Comparison of ENCODE assay signal across 1 cellular context in genomic region chr7:26376208-26376917, GRCh38.
TF ChIP-seq lines count a peak whose summit lies in the region.

No MANE protein-coding gene starts in this region.

TF ChIP-seq in HepG2, 621 proteins besides CTCF, POLR2A, EP300 and RAD21 (continued from another document):
- TF ChIP-seq ZNF574 (CRISPR knock-in tag; IDR thresholded peaks at IDR 0.05) (peak; percentile 39; the same call in 1 of the 2 replicates), RFX1 (IDR thresholded peaks at IDR 0.05) (peak; percentile 93), FOXC1 (CRISPR knock-in tag; IDR thresholded peaks at IDR 0.05; ENCODE audit: borderline replicate concordance) (0 out of 2 replicates have a peak, but pooled peaks have one; percentile 17), KAT8 (CRISPR knock-in tag; IDR thresholded peaks at IDR 0.05) (0 out of 2 replicates have a peak, but pooled peaks have one; percentile 13), SAP130 (CRISPR knock-in tag; IDR thresholded peaks at IDR 0.05; ENCODE audit: low read depth) (peak; percentile 14; the same call in 1 of the 2 replicates), MXD4 (CRISPR knock-in tag; IDR thresholded peaks at IDR 0.05) (no peak), MTA1 (CRISPR knock-in tag; IDR thresholded peaks at IDR 0.05; ENCODE audit: borderline replicate concordance) (0 out of 2 replicates have a peak, but pooled peaks have one; percentile 70), ZNF678 (CRISPR knock-in tag; IDR thresholded peaks at IDR 0.05) (peak; percentile 84; the same call in 1 of the 2 replicates), PAWR (CRISPR knock-in tag; IDR thresholded peaks at IDR 0.05; ENCODE audit: borderline replicate concordance) (0 out of 2 replicates have a peak, but pooled peaks have one; percentile 62), DNMT1 (CRISPR knock-in tag; IDR thresholded peaks at IDR 0.05) (no peak), ZNF205 (CRISPR knock-in tag; IDR thresholded peaks at IDR 0.05) (peak; percentile 57; the same call in 1 of the 2 replicates), MXI1 (IDR thresholded peaks at IDR 0.05; ENCODE audit: borderline replicate concordance, low read depth, low read length) (peak; percentile 87; the same call in 2 of the 3 replicates), ZNF251 (CRISPR knock-in tag; IDR thresholded peaks at IDR 0.05) (no peak), MTERF4 (CRISPR knock-in tag; IDR thresholded peaks at IDR 0.05) (peak; percentile 87; the same call in 1 of the 2 replicates), SOX6 (IDR thresholded peaks at IDR 0.05) (no peak), SOX6 (CRISPR knock-in tag; IDR thresholded peaks at IDR 0.05) (no peak), ZNF446 (CRISPR knock-in tag; IDR thresholded peaks at IDR 0.05) (peak; percentile 64; the same call in 1 of the 2 replicates), NR0B2 (CRISPR knock-in tag; IDR thresholded peaks at IDR 0.05) (no peak), AGO2 (optimal IDR thresholded peaks at IDR 0.05; ENCODE audit: low read depth, low read length) (peak; percentile 78), BORCS8-MEF2B (CRISPR knock-in tag; IDR thresholded peaks at IDR 0.05) (no peak; the same call in 1 of the 2 replicates), ZNF362 (CRISPR knock-in tag; IDR thresholded peaks at IDR 0.05; ENCODE audit: borderline replicate concordance) (peak; percentile 85; the same call in 1 of the 2 replicates)
- TF ChIP-seq, protein P1, sequence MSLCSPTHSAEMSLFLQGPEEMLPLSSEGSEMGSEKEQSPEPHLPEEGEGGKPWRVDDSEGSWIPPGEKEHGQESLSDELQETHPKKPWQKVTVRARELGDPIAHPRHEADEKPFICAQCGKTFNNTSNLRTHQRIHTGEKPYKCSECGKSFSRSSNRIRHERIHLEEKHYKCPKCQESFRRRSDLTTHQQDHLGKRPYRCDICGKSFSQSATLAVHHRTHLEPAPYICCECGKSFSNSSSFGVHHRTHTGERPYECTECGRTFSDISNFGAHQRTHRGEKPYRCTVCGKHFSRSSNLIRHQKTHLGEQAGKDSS (CRISPR knock-in tag; IDR thresholded peaks at IDR 0.05; ENCODE audit: borderline replicate concordance, low read depth), result peak; percentile 36; the same call in 1 of the 2 replicates
- TF ChIP-seq, protein P2, sequence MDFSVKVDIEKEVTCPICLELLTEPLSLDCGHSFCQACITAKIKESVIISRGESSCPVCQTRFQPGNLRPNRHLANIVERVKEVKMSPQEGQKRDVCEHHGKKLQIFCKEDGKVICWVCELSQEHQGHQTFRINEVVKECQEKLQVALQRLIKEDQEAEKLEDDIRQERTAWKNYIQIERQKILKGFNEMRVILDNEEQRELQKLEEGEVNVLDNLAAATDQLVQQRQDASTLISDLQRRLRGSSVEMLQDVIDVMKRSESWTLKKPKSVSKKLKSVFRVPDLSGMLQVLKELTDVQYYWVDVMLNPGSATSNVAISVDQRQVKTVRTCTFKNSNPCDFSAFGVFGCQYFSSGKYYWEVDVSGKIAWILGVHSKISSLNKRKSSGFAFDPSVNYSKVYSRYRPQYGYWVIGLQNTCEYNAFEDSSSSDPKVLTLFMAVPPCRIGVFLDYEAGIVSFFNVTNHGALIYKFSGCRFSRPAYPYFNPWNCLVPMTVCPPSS (IDR thresholded peaks at IDR 0.05), result no peak
- TF ChIP-seq, protein P3, sequence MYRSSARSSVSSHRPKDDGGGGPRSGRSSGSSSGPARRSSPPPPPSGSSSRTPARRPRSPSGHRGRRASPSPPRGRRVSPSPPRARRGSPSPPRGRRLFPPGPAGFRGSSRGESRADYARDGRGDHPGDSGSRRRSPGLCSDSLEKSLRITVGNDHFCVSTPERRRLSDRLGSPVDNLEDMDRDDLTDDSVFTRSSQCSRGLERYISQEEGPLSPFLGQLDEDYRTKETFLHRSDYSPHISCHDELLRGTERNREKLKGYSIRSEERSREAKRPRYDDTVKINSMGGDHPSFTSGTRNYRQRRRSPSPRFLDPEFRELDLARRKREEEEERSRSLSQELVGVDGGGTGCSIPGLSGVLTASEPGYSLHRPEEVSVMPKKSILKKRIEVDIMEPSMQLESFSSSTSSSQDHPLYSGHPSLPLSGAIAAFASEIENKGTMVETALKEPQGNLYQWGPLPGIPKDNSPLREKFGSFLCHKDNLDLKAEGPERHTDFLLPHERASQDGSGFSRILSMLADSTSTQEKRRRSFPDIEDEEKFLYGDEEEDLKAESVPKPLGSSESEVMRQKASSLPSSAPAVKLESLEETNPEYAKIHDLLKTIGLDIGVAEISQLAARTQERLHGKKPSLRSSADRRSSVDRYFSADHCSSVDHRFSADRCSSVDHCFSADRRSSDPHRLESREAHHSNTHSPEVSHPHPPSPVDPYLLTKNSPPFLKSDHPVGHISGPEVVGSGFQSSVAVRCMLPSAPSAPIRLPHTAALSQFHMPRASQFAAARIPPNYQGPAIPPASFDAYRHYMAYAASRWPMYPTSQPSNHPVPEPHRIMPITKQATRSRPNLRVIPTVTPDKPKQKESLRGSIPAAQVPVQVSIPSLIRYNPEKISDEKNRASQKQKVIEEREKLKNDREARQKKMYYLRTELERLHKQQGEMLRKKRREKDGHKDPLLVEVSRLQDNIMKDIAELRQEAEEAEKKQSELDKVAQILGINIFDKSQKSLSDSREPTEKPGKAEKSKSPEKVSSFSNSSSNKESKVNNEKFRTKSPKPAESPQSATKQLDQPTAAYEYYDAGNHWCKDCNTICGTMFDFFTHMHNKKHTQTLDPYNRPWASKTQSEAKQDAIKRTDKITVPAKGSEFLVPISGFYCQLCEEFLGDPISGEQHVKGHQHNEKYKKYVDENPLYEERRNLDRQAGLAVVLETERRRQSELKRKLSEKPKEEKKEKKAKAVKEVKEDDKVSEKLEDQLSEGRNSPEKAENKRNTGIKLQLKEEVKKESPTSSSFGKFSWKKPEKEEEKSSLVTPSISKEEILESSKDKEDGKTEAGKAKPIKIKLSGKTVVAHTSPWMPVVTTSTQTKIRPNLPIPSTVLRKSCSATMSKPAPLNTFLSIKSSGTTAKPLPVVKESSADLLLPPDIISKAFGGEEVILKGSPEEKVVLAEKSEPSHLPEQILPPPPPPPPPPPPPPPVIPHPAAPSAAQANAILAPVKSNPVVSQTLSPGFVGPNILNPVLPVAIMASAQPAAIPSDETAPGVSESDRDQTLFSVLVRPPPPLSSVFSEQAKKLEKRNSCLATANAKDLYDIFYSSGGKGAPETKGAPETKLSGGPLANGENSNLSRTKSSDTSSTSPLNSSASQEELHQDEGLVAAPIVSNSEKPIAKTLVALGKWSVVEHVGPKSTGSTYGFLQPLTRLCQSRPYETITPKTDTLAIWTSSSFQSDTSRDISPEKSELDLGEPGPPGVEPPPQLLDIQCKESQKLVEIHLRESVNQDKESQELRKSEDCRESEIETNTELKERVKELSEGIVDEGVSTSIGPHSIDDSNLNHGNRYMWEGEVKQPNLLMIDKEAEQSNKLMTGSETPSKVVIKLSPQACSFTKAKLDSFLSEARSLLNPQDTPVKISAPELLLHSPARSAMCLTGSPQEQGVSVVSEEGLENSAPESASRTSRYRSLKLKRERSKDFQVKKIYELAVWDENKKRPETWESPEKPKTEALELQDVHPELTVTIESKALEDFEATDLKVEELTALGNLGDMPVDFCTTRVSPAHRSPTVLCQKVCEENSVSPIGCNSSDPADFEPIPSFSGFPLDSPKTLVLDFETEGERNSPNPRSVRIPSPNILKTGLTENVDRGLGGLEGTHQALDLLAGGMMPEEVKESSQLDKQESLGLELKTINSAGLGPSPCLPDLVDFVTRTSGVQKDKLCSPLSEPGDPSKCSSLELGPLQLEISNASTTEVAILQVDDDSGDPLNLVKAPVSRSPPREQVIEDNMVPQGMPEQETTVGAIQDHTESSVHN (CRISPR knock-in tag; IDR thresholded peaks at IDR 0.05), result 0 out of 2 replicates have a peak, but pooled peaks have one; percentile 70
- TF ChIP-seq, protein P4, sequence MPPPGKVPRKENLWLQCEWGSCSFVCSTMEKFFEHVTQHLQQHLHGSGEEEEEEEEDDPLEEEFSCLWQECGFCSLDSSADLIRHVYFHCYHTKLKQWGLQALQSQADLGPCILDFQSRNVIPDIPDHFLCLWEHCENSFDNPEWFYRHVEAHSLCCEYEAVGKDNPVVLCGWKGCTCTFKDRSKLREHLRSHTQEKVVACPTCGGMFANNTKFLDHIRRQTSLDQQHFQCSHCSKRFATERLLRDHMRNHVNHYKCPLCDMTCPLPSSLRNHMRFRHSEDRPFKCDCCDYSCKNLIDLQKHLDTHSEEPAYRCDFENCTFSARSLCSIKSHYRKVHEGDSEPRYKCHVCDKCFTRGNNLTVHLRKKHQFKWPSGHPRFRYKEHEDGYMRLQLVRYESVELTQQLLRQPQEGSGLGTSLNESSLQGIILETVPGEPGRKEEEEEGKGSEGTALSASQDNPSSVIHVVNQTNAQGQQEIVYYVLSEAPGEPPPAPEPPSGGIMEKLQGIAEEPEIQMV (CRISPR knock-in tag; IDR thresholded peaks at IDR 0.05; ENCODE audit: low read depth), result peak; percentile 38; the same call in 1 of the 2 replicates
- TF ChIP-seq, protein P5, sequence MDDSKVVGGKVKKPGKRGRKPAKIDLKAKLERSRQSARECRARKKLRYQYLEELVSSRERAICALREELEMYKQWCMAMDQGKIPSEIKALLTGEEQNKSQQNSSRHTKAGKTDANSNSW (CRISPR knock-in tag; IDR thresholded peaks at IDR 0.05; ENCODE audit: borderline replicate concordance), result no peak
